13 cellular contexts compared by ENCODE assay signal in genomic region chr1:40058097-40058452, GRCh38. TPM values are rescaled to one million over a fixed set of nuclear protein-coding genes. Genes with fewer than 3 reads are reported as not detected.
A peak's percentile ranks its signal among the peaks of the same experiment; 100 is the strongest.
DNase-seq lines count a peak whose midpoint lies in the region; ATAC-seq and TF ChIP-seq lines count a peak whose summit lies in the region.
"Had no signal": no experiment of that assay in that cellular context is flagged by ENCODE, and none has a peak within 500 bp of the region (broad histone marks: within the 10 kb centered on the region; RNA-seq: fewer than 3 reads in every experiment).

No MANE protein-coding gene starts in this region.

- H3K27me3 Mint-ChIP-seq in CD4-positive, CD25-positive, alpha-beta regulatory T cell: no peaks in the 10 kb centered on the region
- no peaks in the 10 kb centered on the region for H3K27me3 Mint-ChIP-seq in IgD-negative memory B cell

- H3K4me1 ChIP-seq in CD4-positive, CD25-positive, alpha-beta regulatory T cell (ENCODE audit: control insufficient read depth, insufficient read depth, low read length, poor library complexity, severe bottlenecking): peaks cover 94% of the 10 kb centered on the region
- peaks cover 15 to 55% of the 10 kb centered on the region in 2 donors for H3K4me1 ChIP-seq in ascending aorta

- TF ChIP-seq CTCF in ascending aorta (IDR thresholded peaks at IDR 0.05) (no peak), neural cell (IDR thresholded peaks at IDR 0.05; ENCODE audit: poor library complexity, severe bottlenecking) (no peak)

- H3K4me1 Mint-ChIP-seq in CD4-positive, CD25-positive, alpha-beta regulatory T cell: peaks cover 37 to 94% (median 78%) of the 10 kb centered on the region in 4 donors
- H3K4me1 Mint-ChIP-seq in IgD-negative memory B cell: peaks cover 56 to 83% (median 64%) of the 10 kb centered on the region in 3 donors

- H3K9me2 ChIP-seq in neural cell (ENCODE audit: insufficient read depth, low read length): no peaks in the 10 kb centered on the region

- H3K27ac ChIP-seq in CD4-positive, CD25-positive, alpha-beta regulatory T cell (ENCODE audit: insufficient read depth, low read length, poor library complexity, severe bottlenecking): peak overlapping the region; percentile 75
- H3K27ac ChIP-seq in ascending aorta (peak overlapping the region; percentile 36 to 37), neural cell (ENCODE audit: low read length) (peak overlapping the region; percentile 14)

- no peaks in the 10 kb centered on the region for H3F3A ChIP-seq in neural cell (ENCODE audit: insufficient read depth, low read length, poor library complexity, severe bottlenecking)

- H3K36me3 ChIP-seq in CD4-positive, CD25-positive, alpha-beta regulatory T cell (ENCODE audit: control insufficient read depth, insufficient read depth, low read length): peaks cover 61% of the 10 kb centered on the region
- peaks cover 22 to 44% of the 10 kb centered on the region in 2 donors for H3K36me3 ChIP-seq in ascending aorta
- peaks cover 9% of the 10 kb centered on the region for H3K36me3 ChIP-seq in neural cell (ENCODE audit: insufficient read depth, low read length)

- peak overlapping the region; percentile 55 to 81 (median 66) for H3K4me3 Mint-ChIP-seq in CD4-positive, CD25-positive, alpha-beta regulatory T cell
- H3K4me3 Mint-ChIP-seq in IgD-negative memory B cell: peak overlapping the region in 3 of 4 donors; percentile 19 to 91 (median 72)

- no peak overlapping the region for H3K4me2 ChIP-seq in neural cell (ENCODE audit: low read length)

- no peak for TF ChIP-seq EP300 in neural cell (conservative IDR thresholded peaks at IDR 0.05; ENCODE audit: poor library complexity, severe bottlenecking)

- peak overlapping the region; percentile 83 for H3K4me3 ChIP-seq in CD4-positive, CD25-positive, alpha-beta regulatory T cell (ENCODE audit: low read depth, low read length)
- H3K4me3 ChIP-seq in ascending aorta: no peak overlapping the region
- no peak overlapping the region for H3K4me3 ChIP-seq in neural cell (ENCODE audit: low read length)

- no peak for ATAC-seq in CD4-positive, CD25-positive, alpha-beta regulatory T cell (ENCODE audit: low read depth in 2 of 2)
- no peak for ATAC-seq in HG03565 (IDR thresholded peaks at IDR 0.05; ENCODE audit: unreplicated experiment)
- ATAC-seq in esophagus mucosa: no peak
- ATAC-seq in GM19455 (IDR thresholded peaks at IDR 0.05; ENCODE audit: unreplicated experiment): no peak

- no peaks in the 10 kb centered on the region for H3K9me3 ChIP-seq in CD4-positive, CD25-positive, alpha-beta regulatory T cell (ENCODE audit: control insufficient read depth in 2 of 2, low read length in 2 of 2)
- H3K9me3 ChIP-seq in ascending aorta (no peaks in the 10 kb centered on the region), neural cell (ENCODE audit: low read length) (no peaks in the 10 kb centered on the region)

- peak overlapping the region; percentile 90 to 92 (median 90) for H3K27ac Mint-ChIP-seq in CD4-positive, CD25-positive, alpha-beta regulatory T cell
- H3K27ac Mint-ChIP-seq in IgD-negative memory B cell: peak overlapping the region; percentile 67 to 89 (median 75)

- DNase-seq in CD4-positive, CD25-positive, alpha-beta regulatory T cell: no peak
- DNase-seq in ascending aorta (ENCODE audit: low spot score in 2 of 2) (no peak), NCI-H1092 treated with DMSO at 0.1 percent for 48 hours (lab: John Stamatoyannopoulos, UW) (no peak)
- DNase-seq: Calu3, hippocampal formation, NCI-H1092, NCI-H82, T-helper 9 cell had no signal

- TF ChIP-seq RAD21 in neural cell (conservative IDR thresholded peaks at IDR 0.05): no peak

- H4K20me1 ChIP-seq in neural cell (ENCODE audit: insufficient read depth): no peaks in the 10 kb centered on the region

- no peak overlapping the region for H2AFZ ChIP-seq in neural cell (ENCODE audit: low read depth, low read length)

- no peaks in the 10 kb centered on the region for H3K9me3 Mint-ChIP-seq in CD4-positive, CD25-positive, alpha-beta regulatory T cell
- H3K9me3 Mint-ChIP-seq in IgD-negative memory B cell: no peaks in the 10 kb centered on the region

- intact Hi-C loops in ascending aorta (cut with DNase I): no loop called here

- no peak overlapping the region for H3K9ac ChIP-seq in neural cell (ENCODE audit: low read length)

- peaks cover 36% of the 10 kb centered on the region for H3K36me3 Mint-ChIP-seq in CD4-positive, CD25-positive, alpha-beta regulatory T cell
- peaks cover 4% of the 10 kb centered on the region for H3K36me3 Mint-ChIP-seq in IgD-negative memory B cell

- H3K79me2 ChIP-seq in neural cell (replicated peaks; ENCODE audit: insufficient read depth, low read length): peaks cover 6% of the 10 kb centered on the region

- no peaks in the 10 kb centered on the region for H3K27me3 ChIP-seq in CD4-positive, CD25-positive, alpha-beta regulatory T cell (ENCODE audit: control insufficient read depth, insufficient read depth, low read length)
- H3K27me3 ChIP-seq in ascending aorta: no peaks in the 10 kb centered on the region
- H3K27me3 ChIP-seq in neural cell (ENCODE audit: insufficient read depth, low read depth, low read length): no peaks in the 10 kb centered on the region

TF ChIP-seq in neural cell, 6 proteins besides CTCF, POLR2A, EP300 and RAD21:
- TF ChIP-seq MXI1 (conservative IDR thresholded peaks at IDR 0.05; ENCODE audit: poor library complexity, severe bottlenecking) (no peak), SMC3 (conservative IDR thresholded peaks at IDR 0.05; ENCODE audit: poor library complexity) (no peak), EZH2 (IDR thresholded peaks at IDR 0.05; ENCODE audit: borderline replicate concordance, insufficient read depth, low read length, poor library complexity, severe bottlenecking) (no peak), TAF1 (IDR thresholded peaks at IDR 0.05; ENCODE audit: low read depth) (no peak), POLR2AphosphoS5 (IDR thresholded peaks at IDR 0.05) (no peak)

RNA-seq across cellular contexts. Expression of gene CAP1, which starts 17.5 kb away (rescaled TPM):
- total RNA-seq in CD4-positive, CD25-positive, alpha-beta regulatory T cell: 322 TPM
- 100 to 1,000 TPM; 608 to 806 (median 709) TPM for polyA plus RNA-seq in CD4-positive, CD25-positive, alpha-beta regulatory T cell
- polyA plus RNA-seq in IgD-negative memory B cell: 424 TPM
- 252 TPM for total RNA-seq in ascending aorta
- 162 and 168 TPM in 2 replicates for polyA plus RNA-seq in neural cell
- polyA minus RNA-seq in neural cell: 149 and 158 TPM in 2 replicates
- total RNA-seq in esophagus mucosa: 240 TPM

RNA-seq across cellular contexts. Expression of gene PPT1, which starts 39.0 kb away (rescaled TPM):
- 44.2 TPM for total RNA-seq in CD4-positive, CD25-positive, alpha-beta regulatory T cell
- 100 to 1,000 TPM; 173 to 219 (median 201) TPM for polyA plus RNA-seq in CD4-positive, CD25-positive, alpha-beta regulatory T cell
- polyA plus RNA-seq in IgD-negative memory B cell (107 TPM), neural cell (58.1 and 64.6 TPM in 2 replicates)
- total RNA-seq in ascending aorta (84.2 TPM), esophagus mucosa (41.0 TPM)
- 47.2 and 49.2 TPM in 2 replicates for polyA minus RNA-seq in neural cell

Comparison
In these comparisons a context has a peak if more than half of its experiments do, and no peak if none do; other contexts are left out.
1. H3K27ac ChIP-seq: peak in every context shown above with its lines; median percentile 75 in CD4-positive, CD25-positive, alpha-beta regulatory T cell; 36 in ascending aorta; 14 in neural cell.